15 cellular contexts compared by ENCODE assay signal in genomic region chr5:172334196-172334595, GRCh38. TPM values are rescaled to one million over a fixed set of nuclear protein-coding genes. Genes with fewer than 3 reads are reported as not detected.
DNase-seq lines count a peak whose midpoint lies in the region; ATAC-seq, FAIRE-seq and TF ChIP-seq lines count a peak whose summit lies in the region.
"Had no signal": no experiment of that assay in that cellular context is flagged by ENCODE, and none has a peak within 500 bp of the region (broad histone marks: within the 10 kb centered on the region; RNA-seq: fewer than 3 reads in every experiment).

No MANE protein-coding gene starts in this region.

- H3K36me3 Mint-ChIP-seq in activated CD4-positive, alpha-beta T cell treated with anti-CD3 and anti-CD28 coated beads for 36 hours (ENCODE audit: low read depth), result no peaks in the 10 kb centered on the region
- no peaks in the 10 kb centered on the region for H3K36me3 Mint-ChIP-seq in activated naive CD8-positive, alpha-beta T cell treated with anti-CD3 and anti-CD28 coated beads, Interleukin-2, amount 50 U/mL, for 24 hours (ENCODE audit: low read depth)
- H3K36me3 Mint-ChIP-seq in HFFc6 (ENCODE audit: low read depth), result peaks cover 7% of the 10 kb centered on the region
- H3K36me3 Mint-ChIP-seq: activated naive CD8-positive, alpha-beta T cell; natural killer cell treated with Interleukin-12 subunit alpha and Interleukin-12 subunit beta and Interleukin-15 and Interleukin-18, amount 100 ng/mL, for 72 hours had no signal

- H3K4me3 Mint-ChIP-seq in activated CD4-positive, alpha-beta T cell treated with anti-CD3 and anti-CD28 coated beads for 36 hours, result no peak overlapping the region
- H3K4me3 Mint-ChIP-seq in activated naive CD8-positive, alpha-beta T cell treated with anti-CD3 and anti-CD28 coated beads, Interleukin-2, amount 50 U/mL, for 24 hours, result no peak overlapping the region
- no peak overlapping the region for H3K4me3 Mint-ChIP-seq in HFFc6
- H3K4me3 Mint-ChIP-seq: activated naive CD8-positive, alpha-beta T cell; natural killer cell treated with Interleukin-12 subunit alpha and Interleukin-12 subunit beta and Interleukin-15 and Interleukin-18, amount 100 ng/mL, for 72 hours had no signal

- intact Hi-C loops in activated CD4-positive, alpha-beta T cell treated with anti-CD3 and anti-CD28 coated beads for 36 hours (cut with DNase I, micrococcal nuclease), result no loop called here

- CTCF ChIA-PET in activated CD4-positive, alpha-beta T cell treated with anti-CD3 and anti-CD28 coated beads for 36 hours (lab: Charles Lee), result interaction anchor here (0.6 to 1.3 kb wide), 3 partner anchors 20 to 119 kb away, joined by 3 to 4 read pairs (median 3); no protein-coding TSS in a partner anchor

- H3K4me2 ChIP-seq in MM.1S (ENCODE audit: low read depth, low read length), result no peak overlapping the region

- no peak overlapping the region for H3K27ac Mint-ChIP-seq in activated CD4-positive, alpha-beta T cell treated with anti-CD3 and anti-CD28 coated beads for 36 hours
- H3K27ac Mint-ChIP-seq in activated naive CD8-positive, alpha-beta T cell treated with anti-CD3 and anti-CD28 coated beads, Interleukin-2, amount 50 U/mL, for 24 hours, result no peak overlapping the region
- H3K27ac Mint-ChIP-seq in HFFc6, result no peak overlapping the region
- H3K27ac Mint-ChIP-seq: activated naive CD8-positive, alpha-beta T cell; natural killer cell treated with Interleukin-12 subunit alpha and Interleukin-12 subunit beta and Interleukin-15 and Interleukin-18, amount 100 ng/mL, for 72 hours had no signal

- DNase-seq in activated CD4-positive, alpha-beta T cell treated with anti-CD3 and anti-CD28 coated beads for 36 hours, result peak; percentile 52
- DNase-seq in activated CD4-positive, alpha-beta T cell treated with anti-CD3 and anti-CD28 coated beads for 1 hour, result no peak
- DNase-seq in MM.1S (no peak), retinal pigment epithelial cell (ENCODE audit: low read depth) (no peak), HFFc6 (no peak), GM12892 (ENCODE audit: insufficient read length) (no peak)
- DNase-seq in activated naive CD8-positive, alpha-beta T cell treated with anti-CD3 and anti-CD28 coated beads, Interleukin-2, amount 50 U/mL, for 24 hours, result peak; percentile 15
- DNase-seq: NCI-H2029 treated with DMSO at 0.1 percent for 48 hours, SJCRH30 had no signal

- H2AFZ ChIP-seq in MM.1S (ENCODE audit: low read length), result no peak overlapping the region

- peaks cover 36% of the 10 kb centered on the region for H3K27me3 ChIP-seq in MM.1S (replicated peaks; ENCODE audit: insufficient read depth, low read length)
- H3K27me3 ChIP-seq: SJCRH30 had no signal

- no peaks in the 10 kb centered on the region for H3K9me2 ChIP-seq in MM.1S (replicated peaks; ENCODE audit: insufficient read depth, low read length)

- no peak for FAIRE-seq in GM12892 (lab: Jason Lieb, UNC)
- FAIRE-seq: urothelium cell line had no signal

- peak; percentile 57 for ATAC-seq in activated CD4-positive, alpha-beta T cell treated with anti-CD3 and anti-CD28 coated beads for 36 hours
- peak; percentile 58 for ATAC-seq in activated naive CD8-positive, alpha-beta T cell treated with anti-CD3 and anti-CD28 coated beads, Interleukin-2, amount 50 U/mL, for 24 hours
- no peak for ATAC-seq in GM21528 (IDR thresholded peaks at IDR 0.05; ENCODE audit: low FRiP score, unreplicated experiment)
- ATAC-seq: natural killer cell treated with Interleukin-12 subunit alpha and Interleukin-12 subunit beta and Interleukin-15 and Interleukin-18, amount 100 ng/mL, for 72 hours had no signal

- H3K4me1 ChIP-seq in MM.1S (ENCODE audit: low read length), result no peaks in the 10 kb centered on the region

- no peaks in the 10 kb centered on the region for H3K27me3 Mint-ChIP-seq in activated CD4-positive, alpha-beta T cell treated with anti-CD3 and anti-CD28 coated beads for 36 hours
- H3K27me3 Mint-ChIP-seq in activated naive CD8-positive, alpha-beta T cell treated with anti-CD3 and anti-CD28 coated beads, Interleukin-2, amount 50 U/mL, for 24 hours, result peaks cover 3% of the 10 kb centered on the region
- H3K27me3 Mint-ChIP-seq in HFFc6 (ENCODE audit: insufficient read depth), result peaks cover 2% of the 10 kb centered on the region; the same call in 1 of the 2 replicates
- H3K27me3 Mint-ChIP-seq: activated naive CD8-positive, alpha-beta T cell had no signal

- H3K9ac ChIP-seq in MM.1S (ENCODE audit: low read length), result no peak overlapping the region

- H3K27ac ChIP-seq in MM.1S (ENCODE audit: low read length), result no peak overlapping the region
- H3K27ac ChIP-seq: coronary artery, SJCRH30, skin epidermis had no signal

- H3K9me3 ChIP-seq in MM.1S (replicated peaks; ENCODE audit: insufficient read depth, low read length), result no peaks in the 10 kb centered on the region
- H3K9me3 ChIP-seq: SJCRH30 had no signal

- H3K36me3 ChIP-seq in MM.1S (replicated peaks; ENCODE audit: insufficient read depth, low read length), result no peaks in the 10 kb centered on the region
- H3K36me3 ChIP-seq: SJCRH30 had no signal

- H3F3A ChIP-seq in MM.1S (ENCODE audit: insufficient read depth, low read length), result no peaks in the 10 kb centered on the region

- peak; percentile 20 for TF ChIP-seq CTCF in MM.1S (IDR thresholded peaks at IDR 0.05; ENCODE audit: low read length)
- peak; percentile 12 for TF ChIP-seq CTCF in retinal pigment epithelial cell (conservative IDR thresholded peaks at IDR 0.05; ENCODE audit: low read depth, low read length)
- no peak for TF ChIP-seq CTCF in HFFc6 (IDR thresholded peaks at IDR 0.05)

- POLR2A ChIA-PET in activated CD4-positive, alpha-beta T cell treated with anti-CD3 and anti-CD28 coated beads for 36 hours (lab: Charles Lee), result no interaction called here

- H3K4me3 ChIP-seq in MM.1S (ENCODE audit: low read length), result no peak overlapping the region
- H3K4me3 ChIP-seq in retinal pigment epithelial cell (ENCODE audit: low read length), result no peak overlapping the region
- H3K4me3 ChIP-seq: coronary artery, SJCRH30, skin epidermis had no signal

- H3K79me2 ChIP-seq in MM.1S (ENCODE audit: low read length), result no peaks in the 10 kb centered on the region

- no peaks in the 10 kb centered on the region for H3K4me1 Mint-ChIP-seq in activated CD4-positive, alpha-beta T cell treated with anti-CD3 and anti-CD28 coated beads for 36 hours
- no peaks in the 10 kb centered on the region for H3K4me1 Mint-ChIP-seq in activated naive CD8-positive, alpha-beta T cell treated with anti-CD3 and anti-CD28 coated beads, Interleukin-2, amount 50 U/mL, for 24 hours
- peaks cover 5% of the 10 kb centered on the region; the same call in 1 of the 2 replicates for H3K4me1 Mint-ChIP-seq in HFFc6 (ENCODE audit: low read depth)

- TF ChIP-seq POLR2A in GM12892 (IDR thresholded peaks at IDR 0.05; ENCODE audit: low read depth, low read length), result no peak

- no peaks in the 10 kb centered on the region for H3K9me3 Mint-ChIP-seq in activated CD4-positive, alpha-beta T cell treated with anti-CD3 and anti-CD28 coated beads for 36 hours (ENCODE audit: low read depth)
- H3K9me3 Mint-ChIP-seq in activated naive CD8-positive, alpha-beta T cell treated with anti-CD3 and anti-CD28 coated beads, Interleukin-2, amount 50 U/mL, for 24 hours, result no peaks in the 10 kb centered on the region
- no peaks in the 10 kb centered on the region for H3K9me3 Mint-ChIP-seq in HFFc6
- H3K9me3 Mint-ChIP-seq: natural killer cell treated with Interleukin-12 subunit alpha and Interleukin-12 subunit beta and Interleukin-15 and Interleukin-18, amount 100 ng/mL, for 72 hours had no signal

- no peaks in the 10 kb centered on the region for H4K20me1 ChIP-seq in MM.1S (ENCODE audit: insufficient read depth, low read length)

RNA-seq across cellular contexts. Expression of gene UBTD2, which starts 50.6 kb away (rescaled TPM):
- 1 to 10 TPM; 6.0 to 6.1 TPM for total RNA-seq in activated CD4-positive, alpha-beta T cell treated with anti-CD3 and anti-CD28 coated beads for 36 hours
- total RNA-seq in HFFc6 (2021; fragmentation: NEBNext Ultra II Directional; extraction: Animal tissue kit (Norgen Biotek cat#: 25700)), result 10 to 100 TPM; 15.2 to 19.5 (median 17.7) TPM
- polyA plus RNA-seq in GM12892 (2012; ENCODE audit: missing spikeins), result 17.7 TPM

Comparison
In these comparisons a context has a peak if more than half of its experiments do, and no peak if none do; other contexts are left out.
1. DNase-seq: peak in activated CD4-positive, alpha-beta T cell treated with anti-CD3 and anti-CD28 coated beads for 36 hours (single experiment) and activated naive CD8-positive, alpha-beta T cell treated with anti-CD3 and anti-CD28 coated beads, Interleukin-2, amount 50 U/mL, for 24 hours (single experiment); none in activated CD4-positive, alpha-beta T cell treated with anti-CD3 and anti-CD28 coated beads for 1 hour (single experiment), MM.1S (single experiment), retinal pigment epithelial cell (single experiment), HFFc6 (single experiment) and GM12892 (single experiment).